8 cellular contexts compared by ENCODE assay signal in genomic region chr16:83808573-83809014, GRCh38. TPM values are rescaled to one million over a fixed set of nuclear protein-coding genes. Genes with fewer than 3 reads are reported as not detected.
DNase-seq lines count a peak whose midpoint lies in the region; ATAC-seq and TF ChIP-seq lines count a peak whose summit lies in the region.

No MANE protein-coding gene starts in this region.

- H3K36me3 ChIP-seq in left lung (peaks cover 0 to 32% of the 10 kb centered on the region in 2 donors), thyroid gland (no peaks in the 10 kb centered on the region)

- 10 to 12% methylated on average over 11 of the region's 11 CpGs for WGBS in thyroid gland, 2 donors

- H3K4me1 ChIP-seq in left lung (peaks cover 10 to 50% of the 10 kb centered on the region in 2 donors), thyroid gland (peaks cover 30 to 31% of the 10 kb centered on the region in 2 donors)

- H3K27ac ChIP-seq in angular gyrus (ENCODE audit: low read depth, low read length) (peak overlapping the region; percentile 65), left lung (peak overlapping the region; percentile 86 to 91), thyroid gland (peak overlapping the region in 2 of 3 donors; percentile 74 to 92)

- TF ChIP-seq POLR2A in thyroid gland (IDR thresholded peaks at IDR 0.05) = no peak

- peak overlapping the region; percentile 95 for H3K27ac Mint-ChIP-seq in activated T-cell treated with anti-CD3 and anti-CD28 coated beads, Interleukin-2, amount 50 U/mL, for 24 hours

- no peak for DNase-seq in activated T-cell treated with anti-CD3 and anti-CD28 coated beads, Interleukin-2, amount 50 U/mL, for 24 hours
- DNase-seq in activated T-cell treated with anti-CD3 and anti-CD28 coated beads for 4 hours = no peak
- DNase-seq in left lung = no peak
- DNase-seq in thyroid gland = no peak
- no peak for DNase-seq in NCI-H187 (lab: John Stamatoyannopoulos, UW)
- no peak for DNase-seq in anterior cingulate cortex (lab: John Stamatoyannopoulos, UW)
- DNase-seq in islet precursor cell = no peak

- H3K27me3 Mint-ChIP-seq in activated T-cell treated with anti-CD3 and anti-CD28 coated beads, Interleukin-2, amount 50 U/mL, for 24 hours = no peaks in the 10 kb centered on the region

- H3K4me3 Mint-ChIP-seq in activated T-cell treated with anti-CD3 and anti-CD28 coated beads, Interleukin-2, amount 50 U/mL, for 24 hours = peak overlapping the region; percentile 98

- no peak for ATAC-seq in left lung

- peaks cover 53% of the 10 kb centered on the region for H3K36me3 Mint-ChIP-seq in activated T-cell treated with anti-CD3 and anti-CD28 coated beads, Interleukin-2, amount 50 U/mL, for 24 hours (ENCODE audit: low read depth)

- peak overlapping the region; percentile 94 to 96 for H3K4me3 ChIP-seq in left lung
- peak overlapping the region; percentile 58 to 91 (median 73) for H3K4me3 ChIP-seq in thyroid gland (replicated peaks in 1 of 3)

- peaks cover 42% of the 10 kb centered on the region for H3K4me1 Mint-ChIP-seq in activated T-cell treated with anti-CD3 and anti-CD28 coated beads, Interleukin-2, amount 50 U/mL, for 24 hours (ENCODE audit: low read depth)

- H3K9me3 ChIP-seq in left lung (no peaks in the 10 kb centered on the region), thyroid gland (no peaks in the 10 kb centered on the region)

- no peaks in the 10 kb centered on the region for H3K27me3 ChIP-seq in left lung
- no peaks in the 10 kb centered on the region for H3K27me3 ChIP-seq in thyroid gland

- intact Hi-C loops in left lung (cut with DNase I) (no loop called here), thyroid gland (cut with DNase I) (loop anchor here (10.0 kb wide), 1 partner anchor 94 kb away; no protein-coding TSS in a partner anchor)

- TF ChIP-seq CTCF in left lung (IDR thresholded peaks at IDR 0.05) = no peak
- no peak for TF ChIP-seq CTCF in thyroid gland (IDR thresholded peaks at IDR 0.05)

- no peaks in the 10 kb centered on the region for H3K9me3 Mint-ChIP-seq in activated T-cell treated with anti-CD3 and anti-CD28 coated beads, Interleukin-2, amount 50 U/mL, for 24 hours

RNA-seq across cellular contexts. Expression of gene HSBP1, which starts 0.8 kb away (rescaled TPM):
- total RNA-seq in left lung (100 to 1,000 TPM; 118 TPM), thyroid gland (10 to 100 TPM; 17.7 to 50.7 (median 23.9) TPM)
